In the genomic region with DNA sequence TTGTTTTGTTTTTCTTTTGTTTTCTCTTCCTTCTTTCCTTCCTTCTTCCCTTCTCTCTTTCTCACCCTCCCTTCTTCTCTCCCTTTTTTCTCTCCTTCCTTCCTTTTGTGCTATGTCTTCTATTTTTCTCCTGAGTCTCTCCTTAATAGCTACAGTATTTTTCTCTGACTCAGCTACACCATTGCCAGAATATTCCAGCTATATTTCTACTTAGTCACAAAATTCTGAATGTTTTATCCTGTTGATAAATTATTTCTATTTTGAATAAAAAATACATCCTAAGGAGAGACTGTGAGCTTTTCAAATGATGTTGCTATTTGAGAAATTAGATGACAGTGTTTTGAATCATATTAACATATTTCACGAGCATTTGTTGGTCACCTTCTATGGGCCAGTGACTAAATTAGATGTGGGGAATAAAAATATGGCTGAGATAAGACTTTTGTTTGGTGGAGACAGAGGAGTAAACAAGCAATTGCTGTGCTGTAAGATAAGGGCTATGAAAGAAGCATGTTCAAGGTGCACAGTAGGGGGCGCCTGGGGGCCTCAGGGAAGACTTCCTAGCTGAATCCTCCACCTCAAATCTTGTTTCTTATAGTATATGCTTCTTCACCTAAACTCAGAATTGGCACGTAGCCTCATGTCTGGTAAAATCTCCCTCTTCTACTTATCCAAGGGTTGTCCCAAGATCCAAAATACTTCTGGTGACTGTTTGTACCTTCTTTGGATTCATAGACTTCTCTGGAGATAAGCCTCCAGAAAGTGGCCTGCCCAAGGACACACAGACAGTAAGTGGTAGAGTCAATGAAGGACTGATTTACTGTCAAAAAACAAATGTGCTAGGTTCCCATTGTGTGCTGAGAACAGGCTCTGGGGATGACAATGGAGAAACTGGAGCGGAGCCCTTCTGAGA, we compare ENCODE assay signal across 9 cellular contexts.
DNase-seq lines count a peak whose midpoint lies in the region; ATAC-seq, FAIRE-seq and TF ChIP-seq lines count a peak whose summit lies in the region.
"Had no signal": no experiment of that assay in that cellular context is flagged by ENCODE, and none has a peak within 500 bp of the region (broad histone marks: within the 10 kb centered on the region; RNA-seq: fewer than 3 reads in every experiment).

No MANE protein-coding gene starts in this region.

- H3K36me3 ChIP-seq in KMS-11 (ENCODE audit: insufficient read depth) (no peaks in the 10 kb centered on the region), H1 (ENCODE audit: control insufficient read depth in 2 of 4, insufficient read depth in 4 of 4, low read length in 3 of 4) (no peaks in the 10 kb centered on the region)

- no peak overlapping the region for H3K4me3 ChIP-seq in KMS-11 (IDR thresholded peaks at IDR 0.05; ENCODE audit: insufficient read depth, low read depth, low read length)
- H3K4me3 ChIP-seq in H1 (ENCODE audit: extremely low read depth in 1 of 4, insufficient read depth in 2 of 4, low read depth in 3 of 4, low read length in 4 of 4), result no peak overlapping the region

- H3K4me1 Mint-ChIP-seq in progenitor cell of endocrine pancreas (ENCODE audit: low read depth), result peaks cover 5% of the 10 kb centered on the region

- peak; percentile 91 for TF ChIP-seq CTCF in KMS-11 (conservative IDR thresholded peaks at IDR 0.05; ENCODE audit: low read depth, low read length)
- TF ChIP-seq CTCF in VCaP (conservative IDR thresholded peaks at IDR 0.05), result peak; percentile 9; the same call in 1 of the 2 replicates
- peak; percentile 52 to 66 (median 59) for TF ChIP-seq CTCF in H1 (IDR thresholded peaks at IDR 0.05; ENCODE audit: control extremely low read depth in 1 of 3, insufficient read depth in 1 of 3, low read depth in 1 of 3, low read length in 3 of 3)
- peak; percentile 60 for TF ChIP-seq CTCF in progenitor cell of endocrine pancreas (IDR thresholded peaks at IDR 0.05; ENCODE audit: unreplicated experiment)

- no peak overlapping the region for H3K9ac ChIP-seq in KMS-11
- no peak overlapping the region for H3K9ac ChIP-seq in H1 (replicated peaks in 1 of 4; ENCODE audit: extremely low read depth in 1 of 4, low read depth in 3 of 4, low read length in 3 of 4)

- no peaks in the 10 kb centered on the region for H3K9me3 ChIP-seq in H1 (ENCODE audit: insufficient read depth in 2 of 2, low read depth in 1 of 2, low read length in 1 of 2)

- H3K18ac ChIP-seq in H1 (ENCODE audit: extremely low read depth, low read length), result no peak overlapping the region

- H3K79me1 ChIP-seq in H1 (ENCODE audit: low read depth, low read length), result no peaks in the 10 kb centered on the region

- no peak overlapping the region for H4K8ac ChIP-seq in H1 (ENCODE audit: extremely low read depth, insufficient read depth, low read length)

- H4K20me1 ChIP-seq in KMS-11 (ENCODE audit: insufficient read depth) (no peaks in the 10 kb centered on the region), H1 (replicated peaks in 1 of 2; ENCODE audit: control insufficient read depth in 1 of 2, insufficient read depth in 2 of 2, low read length in 2 of 2) (no peaks in the 10 kb centered on the region)

- H3K4me3 Mint-ChIP-seq in progenitor cell of endocrine pancreas (ENCODE audit: low read depth), result no peak overlapping the region

- CTCF ChIA-PET in H1 (lab: Charles Lee; ENCODE audit: partially characterized antibody), result interaction anchor here (0.6 to 4.0 kb wide), 26 partner anchors 8 to 798 kb away, joined by 3 to 24 read pairs (median 3); no protein-coding TSS in a partner anchor

- H3K23me2 ChIP-seq in H1 (ENCODE audit: low read depth, low read length), result no peaks in the 10 kb centered on the region

- H2AFZ ChIP-seq in KMS-11 (ENCODE audit: low read depth), result no peak overlapping the region
- H2AFZ ChIP-seq in H1 (ENCODE audit: low read length), result no peak overlapping the region

- H2BK5ac ChIP-seq in H1 (ENCODE audit: low read depth, low read length), result no peak overlapping the region

- TF ChIP-seq EP300 in H1 (IDR thresholded peaks at IDR 0.05; ENCODE audit: borderline replicate concordance in 1 of 2, low read depth in 2 of 2, low read length in 2 of 2), result no peak

- peak; percentile 40 to 63 for TF ChIP-seq RAD21 in H1 (IDR thresholded peaks at IDR 0.05 in 1 of 2, conservative IDR thresholded peaks at IDR 0.05 in 1 of 2; ENCODE audit: low read depth in 2 of 2, low read length in 2 of 2)

- FAIRE-seq in H1 (lab: Jason Lieb, UNC), result no peak

- no peaks in the 10 kb centered on the region for H3K27me3 ChIP-seq in KMS-11 (ENCODE audit: insufficient read depth, low read depth)
- no peaks in the 10 kb centered on the region for H3K27me3 ChIP-seq in H1 (replicated peaks in 1 of 4; ENCODE audit: control insufficient read depth in 3 of 4, extremely low read depth in 1 of 4, insufficient read depth in 3 of 4, low read length in 3 of 4)

- H2BK120ac ChIP-seq in H1 (replicated peaks; ENCODE audit: low read depth, low read length), result no peak overlapping the region

- no peak overlapping the region for H3K4ac ChIP-seq in H1 (replicated peaks; ENCODE audit: insufficient read length, low read depth, low read length)

- H3K23ac ChIP-seq in H1 (ENCODE audit: insufficient read length), result no peak overlapping the region

- POLR2A ChIA-PET in H1 (lab: Charles Lee; ENCODE audit: partially characterized antibody), result interaction anchor here (0.7 to 1.0 kb wide), 2 partner anchors 9 to 96 kb away, joined by 3 to 4 read pairs; no protein-coding TSS in a partner anchor

- H3K27ac ChIP-seq in KMS-11, result no peak overlapping the region
- H3K27ac ChIP-seq in VCaP, result no peak overlapping the region
- H3K27ac ChIP-seq in H1 (ENCODE audit: low read depth, low read length), result no peak overlapping the region

- H2AK5ac ChIP-seq in H1 (ENCODE audit: low read depth, low read length), result no peak overlapping the region

- H3K14ac ChIP-seq in H1 (ENCODE audit: insufficient read length), result no peak overlapping the region

- peaks cover 4% of the 10 kb centered on the region for H3K27me3 Mint-ChIP-seq in progenitor cell of endocrine pancreas

- H3K9me3 Mint-ChIP-seq in progenitor cell of endocrine pancreas (ENCODE audit: low read depth), result peaks cover 3% of the 10 kb centered on the region

- TF ChIP-seq POLR2A in H1 (IDR thresholded peaks at IDR 0.05; ENCODE audit: control extremely low read depth in 1 of 2, low read depth in 2 of 2, low read length in 2 of 2), result no peak

- peak overlapping the region; percentile 74 for H4K5ac ChIP-seq in H1 (ENCODE audit: insufficient read length, low read depth, low read length)

- H3K79me2 ChIP-seq in KMS-11 (ENCODE audit: insufficient read depth, low read depth) (no peaks in the 10 kb centered on the region), H1 (ENCODE audit: control insufficient read depth in 1 of 2, insufficient read depth in 2 of 2, low read length in 2 of 2) (no peaks in the 10 kb centered on the region)

- H3K4me1 ChIP-seq in KMS-11 (ENCODE audit: low read depth, poor library complexity, severe bottlenecking) (peaks cover 31% of the 10 kb centered on the region), H1 (replicated peaks in 1 of 4; ENCODE audit: control insufficient read depth in 3 of 4, insufficient read depth in 4 of 4, low read length in 3 of 4) (peaks cover 0 to 18% (median 14%) of the 10 kb centered on the region in 4 experiments; a peak in 4 of 7 replicates)

- 0 out of 2 replicates have a peak overlapping the region, but pooled peaks have one; percentile 66 for H2BK20ac ChIP-seq in H1 (ENCODE audit: low read length)

- H3K56ac ChIP-seq in H1 (replicated peaks; ENCODE audit: insufficient read length, low read depth, low read length), result no peak overlapping the region

- H4K91ac ChIP-seq in H1 (replicated peaks; ENCODE audit: insufficient read length, low read length), result no peak overlapping the region

- no peak overlapping the region for H3K4me2 ChIP-seq in KMS-11
- no peak overlapping the region for H3K4me2 ChIP-seq in H1 (ENCODE audit: insufficient read depth in 1 of 2, low read depth in 2 of 2, low read length in 2 of 2)

- 58% methylated on average over 4 of the region's 4 CpGs; no CpG with 5 or more reads in 1 of the 2 experiments for WGBS in H1 (ENCODE audit: extremely low coverage in 1 of 2, insufficient coverage in 1 of 2, insufficient read length in 1 of 2, insufficient replicate concordance in 2 of 2, low coverage in 1 of 2, low lambda C conversion rate in 2 of 2, missing lambda C conversion rate in 1 of 2), 2 experiments

- ATAC-seq in HG03460 (IDR thresholded peaks at IDR 0.05; ENCODE audit: unreplicated experiment) (no peak), HG03442 (IDR thresholded peaks at IDR 0.05; ENCODE audit: unreplicated experiment) (no peak)

- no peak overlapping the region for H2BK12ac ChIP-seq in H1 (ENCODE audit: low read depth, low read length)

- no peak overlapping the region for H2BK15ac ChIP-seq in H1 (ENCODE audit: low read length)

- H3K36me3 Mint-ChIP-seq in progenitor cell of endocrine pancreas (ENCODE audit: insufficient read depth), result no peaks in the 10 kb centered on the region
- H3K36me3 Mint-ChIP-seq: naive B cell had no signal

- DNase-seq in D341Med (ENCODE audit: low spot score) (peak; percentile 50), H1 (ENCODE audit: low read depth in 1 of 2, low spot score in 2 of 2) (peak; percentile 43 to 80), progenitor cell of endocrine pancreas (ENCODE audit: low spot score, unreplicated experiment) (no peak), retina (no peak)

- H3K27ac Mint-ChIP-seq in progenitor cell of endocrine pancreas, result no peak overlapping the region

TF ChIP-seq in H1, 55 proteins besides CTCF, POLR2A, EP300 and RAD21:
- TF ChIP-seq KDM4A (IDR thresholded peaks at IDR 0.05; ENCODE audit: low read depth, low read length, severe bottlenecking) (no peak), BACH1 (IDR thresholded peaks at IDR 0.05; ENCODE audit: low read length) (no peak), SIN3A (conservative IDR thresholded peaks at IDR 0.05 in 1 of 2, IDR thresholded peaks at IDR 0.05 in 1 of 2; ENCODE audit: low read depth in 1 of 2, low read length in 2 of 2) (no peak), PHF8 (conservative IDR thresholded peaks at IDR 0.05; ENCODE audit: low read depth, low read length) (no peak), SRF (IDR thresholded peaks at IDR 0.05; ENCODE audit: low read depth, low read length) (no peak), TEAD4 (IDR thresholded peaks at IDR 0.05; ENCODE audit: low read depth, low read length) (no peak), KDM1A (IDR thresholded peaks at IDR 0.05; ENCODE audit: borderline replicate concordance, low read length) (no peak), RXRA (IDR thresholded peaks at IDR 0.05; ENCODE audit: insufficient read depth, low read depth, low read length) (no peak), POU5F1 (IDR thresholded peaks at IDR 0.05; ENCODE audit: low read depth, low read length) (no peak), GABPA (IDR thresholded peaks at IDR 0.05; ENCODE audit: borderline replicate concordance, insufficient read depth, low read length) (no peak), SAP30 (IDR thresholded peaks at IDR 0.05; ENCODE audit: insufficient read depth, insufficient replicate concordance, low read length) (no peak), SIX5 (IDR thresholded peaks at IDR 0.05; ENCODE audit: low read depth, low read length) (no peak)

Comparison
In these comparisons a context has a peak if more than half of its experiments do, and no peak if none do; other contexts are left out.
1. DNase-seq: peak in D341Med (single experiment) and H1 (2 of 2); none in progenitor cell of endocrine pancreas (single experiment) and retina (single experiment).
2. CTCF ChIP-seq: peak in every context shown above with its lines; median percentile 91 in KMS-11; 60 in progenitor cell of endocrine pancreas; 59 in H1; 9 in VCaP.